8 cellular contexts compared by ENCODE assay signal in genomic region chr1:10694633-10695627, GRCh38.
DNase-seq lines count a peak whose midpoint lies in the region; ATAC-seq and TF ChIP-seq lines count a peak whose summit lies in the region.

No MANE protein-coding gene starts in this region.

- H3K4me1 ChIP-seq in CD4-positive, alpha-beta memory T cell (ENCODE audit: insufficient read depth, low read length): peaks cover 21% of the 10 kb centered on the region

- peak overlapping the region in 6 of 7 donors; percentile 62 to 96 (median 84) for H3K27ac Mint-ChIP-seq in CD4-positive, alpha-beta memory T cell
- peak overlapping the region in 1 of 3 experiments; percentile 44 for H3K27ac Mint-ChIP-seq in nephron

- CTCF ChIA-PET in CD4-positive, alpha-beta memory T cell (lab: Charles Lee; ENCODE audit: partially characterized antibody): no interaction called here

- H3K27me3 ChIP-seq in CD4-positive, alpha-beta memory T cell (ENCODE audit: insufficient read depth, low read length): no peaks in the 10 kb centered on the region

- H3K9me3 ChIP-seq in CD4-positive, alpha-beta memory T cell (ENCODE audit: control insufficient read depth in 1 of 2, low read length in 2 of 2): no peaks in the 10 kb centered on the region

- peak overlapping the region in 1 of 2 donors; percentile 41 for H3K4me3 ChIP-seq in CD4-positive, alpha-beta memory T cell (ENCODE audit: low read length in 2 of 2)

- intact Hi-C loops in CD4-positive, alpha-beta memory T cell (cut with micrococcal nuclease): loop anchor here (10.0 kb wide), 1 partner anchor 220 kb away; no protein-coding TSS in a partner anchor

- POLR2A ChIA-PET in CD4-positive, alpha-beta memory T cell (lab: Charles Lee; ENCODE audit: partially characterized antibody): no interaction called here

- no peaks in the 10 kb centered on the region for H3K36me3 ChIP-seq in CD4-positive, alpha-beta memory T cell (ENCODE audit: insufficient read depth, low read length)

- H3K4me1 Mint-ChIP-seq in CD4-positive, alpha-beta memory T cell: peaks cover 10 to 33% (median 17%) of the 10 kb centered on the region in 4 donors
- H3K4me1 Mint-ChIP-seq in nephron: peaks cover 33% of the 10 kb centered on the region

- H3K27me3 Mint-ChIP-seq in CD4-positive, alpha-beta memory T cell: peaks cover 0 to 1% of the 10 kb centered on the region in 2 donors
- H3K27me3 Mint-ChIP-seq in nephron (ENCODE audit: low read depth): peaks cover 63% of the 10 kb centered on the region

- H3K36me3 Mint-ChIP-seq in CD4-positive, alpha-beta memory T cell: peaks cover 0 to 12% of the 10 kb centered on the region in 2 donors
- H3K36me3 Mint-ChIP-seq in nephron (ENCODE audit: low read depth): no peaks in the 10 kb centered on the region

- no peaks in the 10 kb centered on the region for H3K9me3 Mint-ChIP-seq in CD4-positive, alpha-beta memory T cell
- no peaks in the 10 kb centered on the region for H3K9me3 Mint-ChIP-seq in nephron

- ATAC-seq in GM21528 (IDR thresholded peaks at IDR 0.05; ENCODE audit: low FRiP score, unreplicated experiment): peak; percentile 49

- peak; percentile 74 to 86 (median 81) for DNase-seq in CD4-positive, alpha-beta memory T cell
- DNase-seq in Kasumi-1 (lab: John Stamatoyannopoulos, UW) (peak; percentile 71 to 74), SHP77 treated with DMSO at 0.1 percent for 48 hours (lab: John Stamatoyannopoulos, UW) (peak; percentile 45), fibroblast of the conjunctiva (ENCODE audit: low read depth) (peak; percentile 23)
- DNase-seq in activated effector memory CD4-positive, alpha-beta T cell treated with anti-CD3 and anti-CD28 coated beads, Interleukin-2, amount 50 U/mL, for 16 hours: peak; percentile 93
- DNase-seq in stimulated activated naive CD4-positive, alpha-beta T cell (lab: John Stamatoyannopoulos, UW): peak; percentile 50 to 76 (median 70)

- peak overlapping the region; percentile 76 to 92 (median 84) for H3K4me3 Mint-ChIP-seq in CD4-positive, alpha-beta memory T cell
- peak overlapping the region; percentile 84 to 85 (median 85) for H3K4me3 Mint-ChIP-seq in nephron

- no peak for TF ChIP-seq CTCF in nephron (IDR thresholded peaks at IDR 0.05; ENCODE audit: unreplicated experiment in 3 of 3)

- peak overlapping the region; percentile 22 for H3K27ac ChIP-seq in CD4-positive, alpha-beta memory T cell (ENCODE audit: low read depth, low read length)

Comparison
In these comparisons a context has a peak if more than half of its experiments do, and no peak if none do; other contexts are left out.
1. DNase-seq: peak in every context shown above with its lines; median percentile 93 in activated effector memory CD4-positive, alpha-beta T cell treated with anti-CD3 and anti-CD28 coated beads, Interleukin-2, amount 50 U/mL, for 16 hours; 81 in CD4-positive, alpha-beta memory T cell; 72 in Kasumi-1; 70 in stimulated activated naive CD4-positive, alpha-beta T cell; 45 in SHP77 treated with DMSO at 0.1 percent for 48 hours; 23 in fibroblast of the conjunctiva.